In the genomic region with DNA sequence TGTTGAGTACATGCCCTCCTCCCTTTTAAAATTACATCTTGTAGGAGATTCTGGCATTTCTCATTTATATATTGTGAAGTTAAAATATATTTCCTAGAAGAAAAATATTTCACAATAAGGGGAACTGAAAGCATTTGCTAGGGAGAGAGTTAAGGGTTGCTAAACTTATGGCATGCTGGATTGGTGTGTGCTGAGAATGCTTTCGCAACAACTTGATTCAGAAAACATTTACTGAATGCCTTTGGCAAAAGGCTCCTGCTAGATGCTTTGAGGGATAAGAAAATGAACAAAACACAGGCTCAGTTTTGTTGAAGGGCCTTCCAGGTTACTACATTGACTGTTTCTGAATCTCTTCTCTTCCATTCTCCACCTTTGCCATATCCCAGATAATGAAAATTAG, we compare ENCODE assay signal across 1 cellular context.
TF ChIP-seq lines count a peak whose summit lies in the region.

No MANE protein-coding gene starts in this region.

TF ChIP-seq in GM23338, 12 proteins besides CTCF, POLR2A, EP300 and RAD21 (continued from another document):
- TF ChIP-seq, protein P1, sequence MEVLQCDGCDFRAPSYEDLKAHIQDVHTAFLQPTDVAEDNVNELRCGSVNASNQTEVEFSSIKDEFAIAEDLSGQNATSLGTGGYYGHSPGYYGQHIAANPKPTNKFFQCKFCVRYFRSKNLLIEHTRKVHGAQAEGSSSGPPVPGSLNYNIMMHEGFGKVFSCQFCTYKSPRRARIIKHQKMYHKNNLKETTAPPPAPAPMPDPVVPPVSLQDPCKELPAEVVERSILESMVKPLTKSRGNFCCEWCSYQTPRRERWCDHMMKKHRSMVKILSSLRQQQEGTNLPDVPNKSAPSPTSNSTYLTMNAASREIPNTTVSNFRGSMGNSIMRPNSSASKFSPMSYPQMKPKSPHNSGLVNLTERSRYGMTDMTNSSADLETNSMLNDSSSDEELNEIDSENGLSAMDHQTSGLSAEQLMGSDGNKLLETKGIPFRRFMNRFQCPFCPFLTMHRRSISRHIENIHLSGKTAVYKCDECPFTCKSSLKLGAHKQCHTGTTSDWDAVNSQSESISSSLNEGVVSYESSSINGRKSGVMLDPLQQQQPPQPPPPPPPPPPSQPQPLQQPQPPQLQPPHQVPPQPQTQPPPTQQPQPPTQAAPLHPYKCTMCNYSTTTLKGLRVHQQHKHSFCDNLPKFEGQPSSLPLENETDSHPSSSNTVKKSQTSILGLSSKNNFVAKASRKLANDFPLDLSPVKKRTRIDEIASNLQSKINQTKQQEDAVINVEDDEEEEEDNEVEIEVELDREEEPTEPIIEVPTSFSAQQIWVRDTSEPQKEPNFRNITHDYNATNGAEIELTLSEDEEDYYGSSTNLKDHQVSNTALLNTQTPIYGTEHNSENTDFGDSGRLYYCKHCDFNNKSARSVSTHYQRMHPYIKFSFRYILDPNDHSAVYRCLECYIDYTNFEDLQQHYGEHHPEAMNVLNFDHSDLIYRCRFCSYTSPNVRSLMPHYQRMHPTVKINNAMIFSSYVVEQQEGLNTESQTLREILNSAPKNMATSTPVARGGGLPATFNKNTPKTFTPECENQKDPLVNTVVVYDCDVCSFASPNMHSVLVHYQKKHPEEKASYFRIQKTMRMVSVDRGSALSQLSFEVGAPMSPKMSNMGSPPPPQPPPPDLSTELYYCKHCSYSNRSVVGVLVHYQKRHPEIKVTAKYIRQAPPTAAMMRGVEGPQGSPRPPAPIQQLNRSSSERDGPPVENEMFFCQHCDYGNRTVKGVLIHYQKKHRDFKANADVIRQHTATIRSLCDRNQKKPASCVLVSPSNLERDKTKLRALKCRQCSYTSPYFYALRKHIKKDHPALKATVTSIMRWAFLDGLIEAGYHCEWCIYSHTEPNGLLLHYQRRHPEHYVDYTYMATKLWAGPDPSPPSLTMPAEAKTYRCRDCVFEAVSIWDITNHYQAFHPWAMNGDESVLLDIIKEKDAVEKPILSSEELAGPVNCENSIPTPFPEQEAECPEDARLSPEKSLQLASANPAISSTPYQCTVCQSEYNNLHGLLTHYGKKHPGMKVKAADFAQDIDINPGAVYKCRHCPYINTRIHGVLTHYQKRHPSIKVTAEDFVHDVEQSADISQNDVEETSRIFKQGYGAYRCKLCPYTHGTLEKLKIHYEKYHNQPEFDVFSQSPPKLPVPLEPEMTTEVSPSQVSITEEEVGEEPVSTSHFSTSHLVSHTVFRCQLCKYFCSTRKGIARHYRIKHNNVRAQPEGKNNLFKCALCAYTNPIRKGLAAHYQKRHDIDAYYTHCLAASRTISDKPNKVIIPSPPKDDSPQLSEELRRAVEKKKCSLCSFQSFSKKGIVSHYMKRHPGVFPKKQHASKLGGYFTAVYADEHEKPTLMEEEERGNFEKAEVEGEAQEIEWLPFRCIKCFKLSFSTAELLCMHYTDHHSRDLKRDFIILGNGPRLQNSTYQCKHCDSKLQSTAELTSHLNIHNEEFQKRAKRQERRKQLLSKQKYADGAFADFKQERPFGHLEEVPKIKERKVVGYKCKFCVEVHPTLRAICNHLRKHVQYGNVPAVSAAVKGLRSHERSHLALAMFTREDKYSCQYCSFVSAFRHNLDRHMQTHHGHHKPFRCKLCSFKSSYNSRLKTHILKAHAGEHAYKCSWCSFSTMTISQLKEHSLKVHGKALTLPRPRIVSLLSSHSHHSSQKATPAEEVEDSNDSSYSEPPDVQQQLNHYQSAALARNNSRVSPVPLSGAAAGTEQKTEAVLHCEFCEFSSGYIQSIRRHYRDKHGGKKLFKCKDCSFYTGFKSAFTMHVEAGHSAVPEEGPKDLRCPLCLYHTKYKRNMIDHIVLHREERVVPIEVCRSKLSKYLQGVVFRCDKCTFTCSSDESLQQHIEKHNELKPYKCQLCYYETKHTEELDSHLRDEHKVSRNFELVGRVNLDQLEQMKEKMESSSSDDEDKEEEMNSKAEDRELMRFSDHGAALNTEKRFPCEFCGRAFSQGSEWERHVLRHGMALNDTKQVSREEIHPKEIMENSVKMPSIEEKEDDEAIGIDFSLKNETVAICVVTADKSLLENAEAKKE (CRISPR knock-in tag; IDR thresholded peaks at IDR 0.05): no peak
- TF ChIP-seq POLR2AphosphoS5 (IDR thresholded peaks at IDR 0.05; ENCODE audit: low read depth) (no peak), NANOG (IDR thresholded peaks at IDR 0.05; ENCODE audit: borderline replicate concordance) (no peak), JUNB (IDR thresholded peaks at IDR 0.05; ENCODE audit: unreplicated experiment) (no peak), EZH2phosphoT487 (IDR thresholded peaks at IDR 0.05; ENCODE audit: unreplicated experiment) (no peak)
- TF ChIP-seq, protein P2, sequence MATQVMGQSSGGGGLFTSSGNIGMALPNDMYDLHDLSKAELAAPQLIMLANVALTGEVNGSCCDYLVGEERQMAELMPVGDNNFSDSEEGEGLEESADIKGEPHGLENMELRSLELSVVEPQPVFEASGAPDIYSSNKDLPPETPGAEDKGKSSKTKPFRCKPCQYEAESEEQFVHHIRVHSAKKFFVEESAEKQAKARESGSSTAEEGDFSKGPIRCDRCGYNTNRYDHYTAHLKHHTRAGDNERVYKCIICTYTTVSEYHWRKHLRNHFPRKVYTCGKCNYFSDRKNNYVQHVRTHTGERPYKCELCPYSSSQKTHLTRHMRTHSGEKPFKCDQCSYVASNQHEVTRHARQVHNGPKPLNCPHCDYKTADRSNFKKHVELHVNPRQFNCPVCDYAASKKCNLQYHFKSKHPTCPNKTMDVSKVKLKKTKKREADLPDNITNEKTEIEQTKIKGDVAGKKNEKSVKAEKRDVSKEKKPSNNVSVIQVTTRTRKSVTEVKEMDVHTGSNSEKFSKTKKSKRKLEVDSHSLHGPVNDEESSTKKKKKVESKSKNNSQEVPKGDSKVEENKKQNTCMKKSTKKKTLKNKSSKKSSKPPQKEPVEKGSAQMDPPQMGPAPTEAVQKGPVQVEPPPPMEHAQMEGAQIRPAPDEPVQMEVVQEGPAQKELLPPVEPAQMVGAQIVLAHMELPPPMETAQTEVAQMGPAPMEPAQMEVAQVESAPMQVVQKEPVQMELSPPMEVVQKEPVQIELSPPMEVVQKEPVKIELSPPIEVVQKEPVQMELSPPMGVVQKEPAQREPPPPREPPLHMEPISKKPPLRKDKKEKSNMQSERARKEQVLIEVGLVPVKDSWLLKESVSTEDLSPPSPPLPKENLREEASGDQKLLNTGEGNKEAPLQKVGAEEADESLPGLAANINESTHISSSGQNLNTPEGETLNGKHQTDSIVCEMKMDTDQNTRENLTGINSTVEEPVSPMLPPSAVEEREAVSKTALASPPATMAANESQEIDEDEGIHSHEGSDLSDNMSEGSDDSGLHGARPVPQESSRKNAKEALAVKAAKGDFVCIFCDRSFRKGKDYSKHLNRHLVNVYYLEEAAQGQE (IDR thresholded peaks at IDR 0.05; ENCODE audit: unreplicated experiment): no peak
